In the genomic region with DNA sequence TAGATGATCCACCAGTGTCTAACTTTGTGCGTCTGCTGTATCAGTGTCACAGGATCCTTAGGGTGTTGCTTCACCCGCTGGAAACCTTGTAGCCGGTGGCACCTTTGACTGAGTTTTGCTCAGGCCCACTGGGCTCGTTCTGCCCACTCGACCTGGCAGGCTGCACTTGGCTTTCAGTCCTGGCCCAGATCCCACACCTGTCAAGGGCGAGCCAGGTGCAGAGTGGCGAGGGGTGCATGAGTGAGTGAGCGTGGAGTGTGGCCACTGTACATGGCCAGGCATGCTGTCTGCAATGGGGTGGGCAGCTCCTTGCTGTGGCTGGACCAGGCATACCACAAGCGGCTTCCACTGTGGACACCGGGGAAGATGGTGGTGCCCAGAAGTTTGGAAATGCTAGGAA, we compare ENCODE assay signal across 13 cellular contexts.
"Had no signal": no experiment of that assay in that cellular context is flagged by ENCODE, and none has a peak within 500 bp of the region (broad histone marks: within the 10 kb centered on the region; RNA-seq: fewer than 3 reads in every experiment).

No MANE protein-coding gene starts in this region.

- H2AFZ ChIP-seq: hepatocyte had no signal

- H3K27me3 Mint-ChIP-seq: activated T-cell treated with anti-CD3 and anti-CD28 coated beads, Interleukin-2, amount 50 U/mL, for 24 hours; naive thymus-derived CD4-positive, alpha-beta T cell; T-cell had no signal

- ATAC-seq: mucosa of descending colon; naive thymus-derived CD4-positive, alpha-beta T cell; T-cell had no signal

- DNase-seq: activated CD4-positive, CD25-positive, alpha-beta regulatory T cell treated with anti-CD3 and anti-CD28 coated beads, Interleukin-2, amount 50 U/mL, for 72 hours; activated naive CD4-positive, alpha-beta T cell treated with anti-CD3 and anti-CD28 coated beads, Interleukin-2, amount 50 U/mL, for 16 hours; left ventricle myocardium inferior; mucosa of descending colon; stimulated activated CD4-positive, alpha-beta T cell treated with anti-CD3 and anti-CD28 coated beads, Interleukin-15, amount 100 ng/mL, for 24 hours; stimulated activated CD4-positive, alpha-beta T cell treated with anti-CD3 and anti-CD28 coated beads, Interleukin-4, amount 100 ng/mL, for 24 hours; stimulated activated naive CD4-positive, alpha-beta T cell; T-cell; T1000 had no signal

- H3K27ac Mint-ChIP-seq: activated T-cell treated with anti-CD3 and anti-CD28 coated beads, Interleukin-2, amount 50 U/mL, for 24 hours; naive thymus-derived CD4-positive, alpha-beta T cell; T-cell had no signal

- H3K27ac ChIP-seq: hepatocyte, skin epidermis had no signal

- H3K4me3 ChIP-seq: hepatocyte, left ventricle myocardium inferior, mucosa of descending colon, skin epidermis had no signal

- H3K36me3 ChIP-seq: left ventricle myocardium inferior had no signal

- H3K4me2 ChIP-seq: hepatocyte had no signal

- H3K27me3 ChIP-seq: hepatocyte had no signal

- H3K9me3 Mint-ChIP-seq: activated T-cell treated with anti-CD3 and anti-CD28 coated beads, Interleukin-2, amount 50 U/mL, for 24 hours; T-cell had no signal

- H3K4me3 Mint-ChIP-seq: activated T-cell treated with anti-CD3 and anti-CD28 coated beads, Interleukin-2, amount 50 U/mL, for 24 hours; naive thymus-derived CD4-positive, alpha-beta T cell; T-cell had no signal

- H3K9me3 ChIP-seq: left ventricle myocardium inferior, mucosa of descending colon had no signal
